Comparison of ENCODE assay signal across 9 cellular contexts in the genomic region with DNA sequence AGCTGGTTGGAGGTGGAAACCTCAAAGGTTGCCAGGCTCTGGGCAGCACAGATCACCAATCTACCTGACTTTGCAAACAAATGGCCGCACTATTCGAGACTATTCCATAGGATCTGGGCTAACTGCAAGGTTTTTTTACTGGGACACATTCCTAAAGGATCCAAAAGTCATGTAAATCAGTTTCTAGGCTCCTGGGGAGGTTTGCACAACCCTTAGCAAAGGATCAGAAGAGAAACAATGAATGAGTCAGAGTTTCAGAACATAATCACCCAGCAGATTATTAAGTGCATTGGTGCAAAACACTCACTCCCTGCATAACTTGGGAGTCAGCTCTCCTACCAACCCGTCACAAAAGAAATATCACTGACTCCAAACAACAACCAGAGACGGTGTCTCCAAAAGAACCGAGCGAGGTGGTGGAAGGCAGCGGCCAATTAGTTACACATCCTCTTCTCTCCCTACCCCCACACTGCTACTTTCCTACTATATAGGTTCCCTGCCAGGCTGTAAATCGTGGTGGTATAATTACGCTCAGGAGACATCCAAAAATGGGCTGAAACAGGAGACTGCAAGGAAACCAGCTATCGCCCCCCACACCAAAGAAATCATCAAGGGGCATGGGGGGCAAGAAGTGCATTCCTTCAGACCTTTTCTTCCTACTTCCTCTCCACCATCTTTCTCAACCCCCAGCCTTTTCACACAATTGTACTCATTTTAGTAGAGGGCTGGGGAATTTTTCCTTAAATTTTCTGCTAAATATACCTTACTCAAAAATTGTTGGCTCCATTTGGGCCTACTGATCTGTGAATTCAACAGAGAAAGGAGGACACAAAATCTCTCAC. TPM values are rescaled to one million over a fixed set of nuclear protein-coding genes. Genes with fewer than 3 reads are reported as not detected.
DNase-seq lines count a peak whose midpoint lies in the region; ATAC-seq lines count a peak whose summit lies in the region.
"Had no signal": no experiment of that assay in that cellular context is flagged by ENCODE, and none has a peak within 500 bp of the region (broad histone marks: within the 10 kb centered on the region; RNA-seq: fewer than 3 reads in every experiment).

No MANE protein-coding gene starts in this region.

- DNase-seq in ELR (ENCODE audit: low read depth) (peak; percentile 87), MG63 (peak; percentile 15), cardiac septum (ENCODE audit: low spot score) (peak; percentile 70), putamen (ENCODE audit: low spot score) (peak; percentile 49), UCSD-AML1 (lab: John Stamatoyannopoulos, UW; ENCODE audit: unreplicated experiment) (no peak)
- peak; percentile 11 for DNase-seq in activated T-helper 2 cell treated with anti-CD3 and anti-CD28 coated beads, Interferon-gamma antibody, Interleukin-2, Interleukin-4, amounts not matched to agents 10 μg/mL and 5 μg/mL and 100 μg/mL, durations not matched to agents 14 hours and 24 hours and 36 hours (ENCODE audit: low spot score)

- H3K9me3 ChIP-seq in MG63: no peaks in the 10 kb centered on the region

- no peak overlapping the region for H3K27ac Mint-ChIP-seq in activated T-helper 2 cell treated with anti-CD3 and anti-CD28 coated beads, Interferon-gamma antibody, Interleukin-2, Interleukin-4, amounts not matched to agents 10 μg/mL and 5 μg/mL and 100 μg/mL, durations not matched to agents 14 hours and 24 hours and 36 hours
- H3K27ac Mint-ChIP-seq: dendritic cell treated with granulocyte-macrophage colony-stimulating factor and Interleukin-4, amounts not matched to agents 40 ng/mL and 50 ng/mL, for 4 days had no signal

- H3K27me3 Mint-ChIP-seq in activated T-helper 2 cell treated with anti-CD3 and anti-CD28 coated beads, Interferon-gamma antibody, Interleukin-2, Interleukin-4, amounts not matched to agents 10 μg/mL and 5 μg/mL and 100 μg/mL, durations not matched to agents 14 hours and 24 hours and 36 hours (ENCODE audit: low read depth): no peaks in the 10 kb centered on the region
- H3K27me3 Mint-ChIP-seq: dendritic cell treated with granulocyte-macrophage colony-stimulating factor and Interleukin-4, amounts not matched to agents 40 ng/mL and 50 ng/mL, for 4 days had no signal

- no peak overlapping the region for H3K4me3 Mint-ChIP-seq in activated T-helper 2 cell treated with anti-CD3 and anti-CD28 coated beads, Interferon-gamma antibody, Interleukin-2, Interleukin-4, amounts not matched to agents 10 μg/mL and 5 μg/mL and 100 μg/mL, durations not matched to agents 14 hours and 24 hours and 36 hours (ENCODE audit: low read depth)
- H3K4me3 Mint-ChIP-seq: dendritic cell treated with granulocyte-macrophage colony-stimulating factor and Interleukin-4, amounts not matched to agents 40 ng/mL and 50 ng/mL, for 4 days had no signal

- H3K4me3 ChIP-seq in MG63: peak overlapping the region; percentile 68

- intact Hi-C loops in activated T-helper 2 cell treated with anti-CD3 and anti-CD28 coated beads, Interferon-gamma antibody, Interleukin-2, Interleukin-4, amounts not matched to agents 10 μg/mL and 5 μg/mL and 100 μg/mL, durations not matched to agents 14 hours and 24 hours and 36 hours (cut with micrococcal nuclease): loop anchor here (2.0 to 5.0 kb wide), 3 partner anchors 43 to 337 kb away; a partner anchor contains a TSS
- intact Hi-C loops in cardiac septum (cut with DNase I): loop anchor here (2.0 to 5.0 kb wide), 3 partner anchors 63 to 119 kb away; no protein-coding TSS in a partner anchor

- H3K36me3 Mint-ChIP-seq in activated T-helper 2 cell treated with anti-CD3 and anti-CD28 coated beads, Interferon-gamma antibody, Interleukin-2, Interleukin-4, amounts not matched to agents 10 μg/mL and 5 μg/mL and 100 μg/mL, durations not matched to agents 14 hours and 24 hours and 36 hours (ENCODE audit: low read depth): peaks cover 8% of the 10 kb centered on the region

- peaks cover 12% of the 10 kb centered on the region for H3K4me1 Mint-ChIP-seq in activated T-helper 2 cell treated with anti-CD3 and anti-CD28 coated beads, Interferon-gamma antibody, Interleukin-2, Interleukin-4, amounts not matched to agents 10 μg/mL and 5 μg/mL and 100 μg/mL, durations not matched to agents 14 hours and 24 hours and 36 hours (ENCODE audit: low read depth)

- peaks cover 14% of the 10 kb centered on the region for H3K36me3 ChIP-seq in MG63

- no peaks in the 10 kb centered on the region for H3K27me3 ChIP-seq in MG63

- H3K9me3 Mint-ChIP-seq in activated T-helper 2 cell treated with anti-CD3 and anti-CD28 coated beads, Interferon-gamma antibody, Interleukin-2, Interleukin-4, amounts not matched to agents 10 μg/mL and 5 μg/mL and 100 μg/mL, durations not matched to agents 14 hours and 24 hours and 36 hours: no peaks in the 10 kb centered on the region
- H3K9me3 Mint-ChIP-seq: dendritic cell treated with granulocyte-macrophage colony-stimulating factor and Interleukin-4, amounts not matched to agents 40 ng/mL and 50 ng/mL, for 4 days had no signal

- ATAC-seq in GM21526 (IDR thresholded peaks at IDR 0.05; ENCODE audit: low FRiP score, unreplicated experiment): peak; percentile 6
- ATAC-seq in GM18519 (IDR thresholded peaks at IDR 0.05; ENCODE audit: low FRiP score, unreplicated experiment): no peak

RNA-seq across cellular contexts. Expression of a gene that starts 3.2 kb away (rescaled TPM):
- total RNA-seq in MG63 (2014; rRNA removed; shearing (Covaris generic); ENCODE audit: low replicate concordance): 21.2 and 53.5 TPM in 2 replicates
- total RNA-seq in activated T-helper 2 cell treated with anti-CD3 and anti-CD28 coated beads, Interferon-gamma antibody, Interleukin-2, Interleukin-4, amounts not matched to agents 10 μg/mL and 5 μg/mL and 100 μg/mL, durations not matched to agents 14 hours and 24 hours and 36 hours: 16.4 and 23.9 TPM in 2 replicates
- 228 TPM for total RNA-seq in cardiac septum
